ENCODE assay signal across 21 cellular contexts in genomic region chr10:132548106-132548823, GRCh38. TPM values are rescaled to one million over a fixed set of nuclear protein-coding genes. Genes with fewer than 3 reads are reported as not detected.
DNase-seq lines count a peak whose midpoint lies in the region; ATAC-seq and TF ChIP-seq lines count a peak whose summit lies in the region.
"Had no signal": no experiment of that assay in that cellular context is flagged by ENCODE, and none has a peak within 500 bp of the region (broad histone marks: within the 10 kb centered on the region; RNA-seq: fewer than 3 reads in every experiment).

No MANE protein-coding gene starts in this region.

- H3K9ac ChIP-seq in neural progenitor cell, result no peak overlapping the region

- no TSS peak for BruUV-seq in Calu3 (replicated peaks; lab: Mats Ljungman, UMichigan)

- no peak for TF ChIP-seq CTCF in right atrium auricular region (IDR thresholded peaks at IDR 0.05)
- no peak for TF ChIP-seq CTCF in neural progenitor cell (IDR thresholded peaks at IDR 0.05)
- no peak for TF ChIP-seq CTCF in CD8-positive, alpha-beta T cell (IDR thresholded peaks at IDR 0.05)
- no peak for TF ChIP-seq CTCF in Calu3 (IDR thresholded peaks at IDR 0.05; ENCODE audit: unreplicated experiment)

- intact Hi-C loops in Right ventricle myocardium inferior (cut with DNase I) (loop anchor here (10.0 kb wide), 1 partner anchor 213 kb away; the partner anchor contains the start of gene LRRC27), Calu3 (cut with micrococcal nuclease; ENCODE audit: unreplicated experiment) (no loop called here)
- intact Hi-C loops in CD8-positive, alpha-beta T cell (cut with DNase I, micrococcal nuclease), result no loop called here

- peaks cover 5% of the 10 kb centered on the region for H3K79me2 ChIP-seq in neural progenitor cell (ENCODE audit: low read depth)

- no peak for ATAC-seq in Right ventricle myocardium inferior
- no peak for ATAC-seq in CD8-positive, alpha-beta T cell
- ATAC-seq: gastrocnemius medialis, HepG2 had no signal

- peak; percentile 47 for DNase-seq in Right ventricle myocardium inferior (ENCODE audit: missing footprints)
- no peak for DNase-seq in right atrium auricular region (ENCODE audit: low spot score)
- peak; percentile 17 to 84 for DNase-seq in NCI-H526 (lab: John Stamatoyannopoulos, UW)
- DNase-seq in neural progenitor cell (ENCODE audit: low spot score), result no peak
- no peak for DNase-seq in hippocampal formation (lab: John Stamatoyannopoulos, UW)
- DNase-seq in CD8-positive, alpha-beta T cell, result no peak
- DNase-seq in stimulated activated CD4-positive, alpha-beta T cell treated with anti-CD3 and anti-CD28 coated beads, Interleukin-2, amount 100 ng/mL, for 24 hours, result no peak
- no peak for DNase-seq in Calu3
- DNase-seq: activated CD4-positive, alpha-beta T cell treated with anti-CD3 and anti-CD28 coated beads, Interleukin-2, amount 10 ng/mL, durations not matched to agents 24 days and 14 days; activated effector memory CD4-positive, alpha-beta T cell treated with Interleukin-2 at 50 U/mL for 16 hours; C1 segment of cervical spinal cord; DMS 273 treated with DMSO at 0.1 percent for 48 hours; esophagus squamous epithelium; gastrocnemius medialis; NCI-H1436; SJCRH30 had no signal

- peaks cover 39% of the 10 kb centered on the region for H4K20me1 ChIP-seq in neural progenitor cell (ENCODE audit: low read depth)

- peaks cover 10% of the 10 kb centered on the region for H3K27me3 Mint-ChIP-seq in neural progenitor cell (ENCODE audit: insufficient read depth, low read depth)
- H3K27me3 Mint-ChIP-seq in CD8-positive, alpha-beta T cell (ENCODE audit: low read depth), result no peaks in the 10 kb centered on the region
- no peaks in the 10 kb centered on the region for H3K27me3 Mint-ChIP-seq in Calu3 (ENCODE audit: unreplicated experiment)
- H3K27me3 Mint-ChIP-seq: activated CD4-positive, alpha-beta T cell treated with anti-CD3 and anti-CD28 coated beads, Interleukin-2, amount 10 ng/mL, durations not matched to agents 24 days and 14 days; type B pancreatic cell had no signal

- H3K4me3 Mint-ChIP-seq in neural progenitor cell (no peak overlapping the region), Calu3 (ENCODE audit: low read depth, unreplicated experiment) (no peak overlapping the region)
- no peak overlapping the region for H3K4me3 Mint-ChIP-seq in CD8-positive, alpha-beta T cell
- H3K4me3 Mint-ChIP-seq: activated CD4-positive, alpha-beta T cell treated with anti-CD3 and anti-CD28 coated beads, Interleukin-2, amount 10 ng/mL, durations not matched to agents 24 days and 14 days; type B pancreatic cell had no signal

- H2AFZ ChIP-seq in neural progenitor cell (replicated peaks), result no peak overlapping the region

- CTCF ChIA-PET in CD8-positive, alpha-beta T cell (lab: Charles Lee), result no interaction called here
- CTCF ChIA-PET in Calu3 (lab: Charles Lee), result no interaction called here

- H3K36me3 Mint-ChIP-seq in neural progenitor cell, result no peaks in the 10 kb centered on the region
- no peaks in the 10 kb centered on the region for H3K36me3 Mint-ChIP-seq in CD8-positive, alpha-beta T cell
- H3K36me3 Mint-ChIP-seq in Calu3 (ENCODE audit: insufficient read depth, unreplicated experiment), result peaks cover 8% of the 10 kb centered on the region
- H3K36me3 Mint-ChIP-seq: type B pancreatic cell had no signal

- H3F3A ChIP-seq in neural progenitor cell (ENCODE audit: low read depth), result no peaks in the 10 kb centered on the region

- POLR2A ChIA-PET in CD8-positive, alpha-beta T cell (lab: Charles Lee), result no interaction called here

- H3K27me3 ChIP-seq in right atrium auricular region (no peaks in the 10 kb centered on the region), neural progenitor cell (no peaks in the 10 kb centered on the region)
- no peaks in the 10 kb centered on the region for H3K27me3 ChIP-seq in CD8-positive, alpha-beta T cell (ENCODE audit: insufficient read depth, low read length)
- H3K27me3 ChIP-seq: esophagus squamous epithelium, gastrocnemius medialis, SJCRH30 had no signal

- H3K9me3 Mint-ChIP-seq in neural progenitor cell, result no peaks in the 10 kb centered on the region
- no peaks in the 10 kb centered on the region for H3K9me3 Mint-ChIP-seq in CD8-positive, alpha-beta T cell
- H3K9me3 Mint-ChIP-seq in Calu3 (ENCODE audit: low read depth, unreplicated experiment), result no peaks in the 10 kb centered on the region
- H3K9me3 Mint-ChIP-seq: activated CD4-positive, alpha-beta T cell treated with anti-CD3 and anti-CD28 coated beads, Interleukin-2, amount 10 ng/mL, durations not matched to agents 24 days and 14 days; type B pancreatic cell had no signal

- H3K4me3 ChIP-seq in right atrium auricular region (no peak overlapping the region), neural progenitor cell (no peak overlapping the region)
- H3K4me3 ChIP-seq in CD8-positive, alpha-beta T cell (ENCODE audit: low read depth, low read length), result no peak overlapping the region
- H3K4me3 ChIP-seq: breast epithelium, coronary artery, esophagus squamous epithelium, gastrocnemius medialis, lung, SJCRH30 had no signal

- H3K36me3 ChIP-seq in right atrium auricular region, result no peaks in the 10 kb centered on the region
- no peaks in the 10 kb centered on the region for H3K36me3 ChIP-seq in neural progenitor cell
- H3K36me3 ChIP-seq in CD8-positive, alpha-beta T cell (ENCODE audit: insufficient read depth, low read length), result no peaks in the 10 kb centered on the region
- H3K36me3 ChIP-seq: breast epithelium, gastrocnemius medialis, SJCRH30 had no signal

- no peaks in the 10 kb centered on the region for H3K9me3 ChIP-seq in right atrium auricular region
- no peaks in the 10 kb centered on the region for H3K9me3 ChIP-seq in neural progenitor cell (ENCODE audit: low read depth)
- no peaks in the 10 kb centered on the region for H3K9me3 ChIP-seq in CD8-positive, alpha-beta T cell (ENCODE audit: low read length)
- H3K9me3 ChIP-seq: breast epithelium, esophagus squamous epithelium, gastrocnemius medialis, SJCRH30 had no signal

- H3K4me1 ChIP-seq in right atrium auricular region (peaks cover 0 to 68% of the 10 kb centered on the region in 2 donors), neural progenitor cell (no peaks in the 10 kb centered on the region)
- H3K4me1 ChIP-seq in CD8-positive, alpha-beta T cell (ENCODE audit: insufficient read depth, low read length), result peaks cover 51% of the 10 kb centered on the region
- H3K4me1 ChIP-seq: breast epithelium, SJCRH30 had no signal

- no peak overlapping the region for H3K4me2 ChIP-seq in neural progenitor cell

- H3K4me1 Mint-ChIP-seq in neural progenitor cell, result peaks cover 13% of the 10 kb centered on the region
- peaks cover 58% of the 10 kb centered on the region for H3K4me1 Mint-ChIP-seq in CD8-positive, alpha-beta T cell (ENCODE audit: low read depth)
- H3K4me1 Mint-ChIP-seq in Calu3 (ENCODE audit: low read depth, unreplicated experiment), result peaks cover 7% of the 10 kb centered on the region

- peak overlapping the region; percentile 42 for H3K27ac Mint-ChIP-seq in neural progenitor cell
- H3K27ac Mint-ChIP-seq in CD8-positive, alpha-beta T cell, result no peak overlapping the region
- no peak overlapping the region for H3K27ac Mint-ChIP-seq in Calu3 (ENCODE audit: unreplicated experiment)
- H3K27ac Mint-ChIP-seq: activated CD4-positive, alpha-beta T cell treated with anti-CD3 and anti-CD28 coated beads, Interleukin-2, amount 10 ng/mL, durations not matched to agents 24 days and 14 days; type B pancreatic cell had no signal

- H3K27ac ChIP-seq in right atrium auricular region (no peak overlapping the region), neural progenitor cell (no peak overlapping the region)
- H3K27ac ChIP-seq in CD8-positive, alpha-beta T cell (ENCODE audit: low read depth, low read length), result no peak overlapping the region
- H3K27ac ChIP-seq: breast epithelium, coronary artery, gastrocnemius medialis, SJCRH30 had no signal

RNA-seq across cellular contexts. Expression of gene INPP5A, which starts 10.7 kb away (rescaled TPM):
- 108 TPM for total RNA-seq in Right ventricle myocardium inferior
- 100 to 1,000 TPM; 116 to 143 TPM for total RNA-seq in right atrium auricular region
- 14.2 and 21.3 TPM in 2 replicates for total RNA-seq in neural progenitor cell (ENCODE audit: low replicate concordance)
- total RNA-seq in CD8-positive, alpha-beta T cell, result 10 to 100 TPM; 16.9 to 19.4 TPM
- total RNA-seq in Calu3 (2022), result 16.5 and 16.6 TPM in 2 replicates

Comparison
In these comparisons a context has a peak if more than half of its experiments do, and no peak if none do; other contexts are left out.
1. DNase-seq: peak in Right ventricle myocardium inferior (single experiment) and NCI-H526 (2 of 2); none in right atrium auricular region (single experiment), neural progenitor cell (single experiment), hippocampal formation (0 of 2), CD8-positive, alpha-beta T cell (0 of 7), stimulated activated CD4-positive, alpha-beta T cell treated with anti-CD3 and anti-CD28 coated beads, Interleukin-2, amount 100 ng/mL, for 24 hours (0 of 2) and Calu3 (single experiment).